In genomic region chr6:37742401-37742760, GRCh38 we compare ENCODE assay signal across 23 cellular contexts.
"Had no signal": no experiment of that assay in that cellular context is flagged by ENCODE, and none has a peak within 500 bp of the region (broad histone marks: within the 10 kb centered on the region; RNA-seq: fewer than 3 reads in every experiment).

No MANE protein-coding gene starts in this region.

- ATAC-seq: activated naive CD4-positive, alpha-beta T cell treated with anti-CD3 and anti-CD28 coated beads, Interleukin-2, amount 50 U/mL, for 72 hours; activated T-helper 17 cell treated with anti-CD3 and anti-CD28 coated beads, Interleukin-2, amount 50 U/mL, for 72 hours; effector memory CD8-positive, alpha-beta T cell; T-cell had no signal

- H3K4me3 Mint-ChIP-seq: activated T-cell treated with anti-CD3 and anti-CD28 coated beads, Interleukin-2, amount 50 U/mL, for 24 hours; activated T-helper 17 cell treated with anti-CD3 and anti-CD28 coated beads, Interleukin-2, amount 50 U/mL, for 72 hours; effector memory CD8-positive, alpha-beta T cell; naive B cell; T-cell; T-helper 2 cell treated with Interferon-gamma antibody and Interleukin-4, amounts not matched to agents 5 μg/mL and 100 μg/mL, for 36 hours had no signal

- H3K27ac Mint-ChIP-seq: activated naive CD4-positive, alpha-beta T cell treated with anti-CD3 and anti-CD28 coated beads, Interleukin-2, amount 50 U/mL, for 72 hours; activated T-cell treated with anti-CD3 and anti-CD28 coated beads, Interleukin-2, amount 50 U/mL, for 24 hours; activated T-helper 17 cell treated with anti-CD3 and anti-CD28 coated beads, Interleukin-2, amount 50 U/mL, for 72 hours; effector memory CD8-positive, alpha-beta T cell; T-cell; T-helper 2 cell treated with Interferon-gamma antibody and Interleukin-4, amounts not matched to agents 5 μg/mL and 100 μg/mL, for 36 hours; WTC11 had no signal

- H3K9me3 Mint-ChIP-seq: activated naive CD4-positive, alpha-beta T cell treated with anti-CD3 and anti-CD28 coated beads, Interleukin-2, amount 50 U/mL, for 72 hours; activated T-cell treated with anti-CD3 and anti-CD28 coated beads, Interleukin-2, amount 50 U/mL, for 24 hours; activated T-helper 17 cell treated with anti-CD3 and anti-CD28 coated beads, Interleukin-2, amount 50 U/mL, for 72 hours; effector memory CD8-positive, alpha-beta T cell; T-cell; T-helper 2 cell treated with Interferon-gamma antibody and Interleukin-4, amounts not matched to agents 5 μg/mL and 100 μg/mL, for 36 hours; WTC11 had no signal

- H3K4me1 ChIP-seq: lower lobe of right lung, upper lobe of left lung had no signal

- H3K36me3 Mint-ChIP-seq: activated naive CD4-positive, alpha-beta T cell treated with anti-CD3 and anti-CD28 coated beads, Interleukin-2, amount 50 U/mL, for 72 hours; naive B cell; T-cell; WTC11 had no signal

- DNase-seq: activated CD4-positive, alpha-beta T cell treated with anti-CD3 and anti-CD28 coated beads, Interleukin-2, amount 50 U/mL, for 4 hours; activated CD8-positive, alpha-beta memory T cell treated with anti-CD3 and anti-CD28 coated beads for 24 hours; activated CD8-positive, alpha-beta memory T cell treated with anti-CD3 and anti-CD28 coated beads, Interleukin-2, amount 50 U/mL, for 4 hours; activated T-cell treated with anti-CD3 and anti-CD28 coated beads, Interleukin-2, amount 50 U/mL, for 24 hours; aorta; brain microvascular endothelial cell; central memory CD4-positive, alpha-beta T cell; effector memory CD8-positive, alpha-beta T cell; left cardiac atrium; lower lobe of right lung; naive B cell; retina; stimulated activated CD4-positive, alpha-beta T cell treated with anti-CD3 and anti-CD28 coated beads, Interleukin-2, amount 100 ng/mL, for 48 hours; stimulated activated naive CD4-positive, alpha-beta T cell had no signal

- H3K36me3 ChIP-seq: brain microvascular endothelial cell, esophagus muscularis mucosa, lower lobe of right lung, upper lobe of left lung had no signal

- H3K9me3 ChIP-seq: esophagus muscularis mucosa, lower lobe of right lung, mucosa of descending colon, upper lobe of left lung had no signal

- H3K27ac ChIP-seq: brain microvascular endothelial cell, dorsolateral prefrontal cortex, esophagus muscularis mucosa, lower lobe of right lung, upper lobe of left lung had no signal

- H3K4me3 ChIP-seq: dorsolateral prefrontal cortex, esophagus muscularis mucosa, lower lobe of right lung, mucosa of descending colon, upper lobe of left lung had no signal
